In the genomic region with DNA sequence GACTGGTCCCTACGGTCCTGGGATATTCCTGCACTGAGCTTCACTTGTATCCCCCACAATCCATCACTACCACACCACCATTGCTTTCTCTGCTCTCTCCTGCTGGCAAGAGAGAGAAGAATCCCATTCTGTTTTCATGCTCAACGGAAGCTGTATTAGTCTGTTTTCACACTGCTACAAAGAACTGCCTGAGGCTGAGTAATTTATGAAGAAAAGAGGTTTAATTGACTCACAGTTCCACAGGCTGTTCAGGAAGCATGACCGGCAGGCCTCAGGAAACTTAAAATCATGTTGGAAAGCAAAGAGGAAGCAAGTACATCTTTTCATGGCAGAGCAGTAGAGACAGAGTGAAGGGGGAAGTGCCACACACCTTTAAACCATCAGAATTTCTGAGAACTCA, we compare ENCODE assay signal across 24 cellular contexts.
"Had no signal": no experiment of that assay in that cellular context is flagged by ENCODE, and none has a peak within 500 bp of the region (broad histone marks: within the 10 kb centered on the region; RNA-seq: fewer than 3 reads in every experiment).

No MANE protein-coding gene starts in this region.

- H3K36me3 Mint-ChIP-seq: activated naive CD4-positive, alpha-beta T cell treated with anti-CD3 and anti-CD28 coated beads, Interleukin-2, amount 50 U/mL, for 24 hours; IgD-negative memory B cell; T-cell had no signal

- H3K27me3 Mint-ChIP-seq: IgD-negative memory B cell had no signal

- H3K9me3 ChIP-seq: Peyer's patch had no signal

- ATAC-seq: activated CD8-positive, alpha-beta T cell treated with anti-CD3 and anti-CD28 coated beads, Interleukin-2, amount 10 ng/mL, durations not matched to agents 7 days and 5 days; T-cell had no signal

- H3K9me3 Mint-ChIP-seq: activated naive CD4-positive, alpha-beta T cell treated with anti-CD3 and anti-CD28 coated beads, Interleukin-2, amount 50 U/mL, for 24 hours; T-cell had no signal

- DNase-seq: activated CD4-positive, alpha-beta T cell treated with anti-CD3 and anti-CD28 coated beads for 4 hours; activated CD8-positive, alpha-beta memory T cell treated with anti-CD3 and anti-CD28 coated beads, Interleukin-2, amount 50 U/mL, for 48 hours; activated CD8-positive, alpha-beta T cell treated with anti-CD3 and anti-CD28 coated beads, Interleukin-2, amount 10 ng/mL, durations not matched to agents 7 days and 5 days; activated naive CD4-positive, alpha-beta T cell; activated T-cell treated with anti-CD3 and anti-CD28 coated beads, Interleukin-2, amount 50 U/mL, for 1 hour; amygdala; brain microvascular endothelial cell; cerebellar nuclear complex; NCI-H1092; NCI-H1417; NCI-H1930; NCI-H2171; NCI-H2227 treated with DMSO at 0.1 percent for 48 hours; NCI-H526; Peyer's patch; SHP77; T-cell; T-helper 2 cell; T1000 had no signal

- H3K27me3 ChIP-seq: brain microvascular endothelial cell, Peyer's patch had no signal

- H3K4me1 ChIP-seq: Peyer's patch had no signal

- H3K4me2 ChIP-seq: KMS-11 had no signal

- H3K9ac ChIP-seq: KMS-11 had no signal

- H3K4me1 Mint-ChIP-seq: activated naive CD4-positive, alpha-beta T cell treated with anti-CD3 and anti-CD28 coated beads, Interleukin-2, amount 50 U/mL, for 24 hours; T-cell had no signal

- H3K4me3 Mint-ChIP-seq: activated CD8-positive, alpha-beta T cell treated with anti-CD3 and anti-CD28 coated beads, Interleukin-2, amount 10 ng/mL, durations not matched to agents 7 days and 5 days; activated naive CD4-positive, alpha-beta T cell treated with anti-CD3 and anti-CD28 coated beads, Interleukin-2, amount 50 U/mL, for 24 hours; IgD-negative memory B cell; T-cell had no signal

- H3K27ac Mint-ChIP-seq: activated CD8-positive, alpha-beta T cell treated with anti-CD3 and anti-CD28 coated beads, Interleukin-2, amount 10 ng/mL, durations not matched to agents 7 days and 5 days; activated naive CD4-positive, alpha-beta T cell treated with anti-CD3 and anti-CD28 coated beads, Interleukin-2, amount 50 U/mL, for 24 hours; IgD-negative memory B cell; T-cell had no signal

- H3K4me3 ChIP-seq: Peyer's patch had no signal

- FAIRE-seq: TTC549 had no signal

- H3K36me3 ChIP-seq: brain microvascular endothelial cell, Peyer's patch had no signal

- H3K27ac ChIP-seq: brain microvascular endothelial cell, KMS-11, Peyer's patch, VCaP had no signal
